ENCODE assay signal across 9 cellular contexts in genomic region chr1:57307382-57307781, GRCh38.
DNase-seq lines count a peak whose midpoint lies in the region; TF ChIP-seq lines count a peak whose summit lies in the region.
"Had no signal": no experiment of that assay in that cellular context is flagged by ENCODE, and none has a peak within 500 bp of the region (broad histone marks: within the 10 kb centered on the region; RNA-seq: fewer than 3 reads in every experiment).

No MANE protein-coding gene starts in this region.

- H3K27me3 Mint-ChIP-seq in activated T-helper 1 cell treated with anti-CD3 and anti-CD28 coated beads, Interleukin-12 subunit alpha, Interleukin-12 subunit beta, Interleukin-2, Interleukin-4 antibody, amounts not matched to agents 30 ng/mL and 10 ng/mL and 1 ng/mL, durations not matched to agents 14 hours and 24 hours and 36 hours (ENCODE audit: insufficient read depth), result no peaks in the 10 kb centered on the region

- no peak for TF ChIP-seq POLR2A in stomach (IDR thresholded peaks at IDR 0.05)

- no peaks in the 10 kb centered on the region for H3K27me3 ChIP-seq in stomach
- H3K27me3 ChIP-seq: gastrocnemius medialis had no signal

- peak overlapping the region; percentile 13 for H3K4me3 Mint-ChIP-seq in activated T-helper 1 cell treated with anti-CD3 and anti-CD28 coated beads, Interleukin-12 subunit alpha, Interleukin-12 subunit beta, Interleukin-2, Interleukin-4 antibody, amounts not matched to agents 30 ng/mL and 10 ng/mL and 1 ng/mL, durations not matched to agents 14 hours and 24 hours and 36 hours

- peaks cover 12% of the 10 kb centered on the region for H3K4me1 Mint-ChIP-seq in activated T-helper 1 cell treated with anti-CD3 and anti-CD28 coated beads, Interleukin-12 subunit alpha, Interleukin-12 subunit beta, Interleukin-2, Interleukin-4 antibody, amounts not matched to agents 30 ng/mL and 10 ng/mL and 1 ng/mL, durations not matched to agents 14 hours and 24 hours and 36 hours (ENCODE audit: low read depth)

- intact Hi-C loops in activated T-helper 1 cell treated with anti-CD3 and anti-CD28 coated beads, Interleukin-12 subunit alpha, Interleukin-12 subunit beta, Interleukin-2, Interleukin-4 antibody, amounts not matched to agents 30 ng/mL and 10 ng/mL and 1 ng/mL, durations not matched to agents 14 hours and 24 hours and 36 hours (cut with micrococcal nuclease), result no loop called here
- intact Hi-C loops in stomach (cut with DNase I; ENCODE audit: low total_unique reads), result no loop called here

- no peaks in the 10 kb centered on the region for H3K36me3 Mint-ChIP-seq in activated T-helper 1 cell treated with anti-CD3 and anti-CD28 coated beads, Interleukin-12 subunit alpha, Interleukin-12 subunit beta, Interleukin-2, Interleukin-4 antibody, amounts not matched to agents 30 ng/mL and 10 ng/mL and 1 ng/mL, durations not matched to agents 14 hours and 24 hours and 36 hours (ENCODE audit: low read depth)

- H3K4me3 ChIP-seq in GM12864 (ENCODE audit: low read depth, low read length), result no peak overlapping the region
- H3K4me3 ChIP-seq in stomach, result no peak overlapping the region
- H3K4me3 ChIP-seq: gastrocnemius medialis had no signal

- TF ChIP-seq CTCF in GM12864 (IDR thresholded peaks at IDR 0.05; ENCODE audit: low read depth, low read length, missing control alignments), result no peak
- TF ChIP-seq CTCF in stomach (IDR thresholded peaks at IDR 0.05), result no peak

- WGBS in stomach, 5 donors, result 70 to 78% (median 74%) methylated on average over 4 of the region's 4 CpGs

- H3K9me3 Mint-ChIP-seq in activated T-helper 1 cell treated with anti-CD3 and anti-CD28 coated beads, Interleukin-12 subunit alpha, Interleukin-12 subunit beta, Interleukin-2, Interleukin-4 antibody, amounts not matched to agents 30 ng/mL and 10 ng/mL and 1 ng/mL, durations not matched to agents 14 hours and 24 hours and 36 hours, result peaks cover 7% of the 10 kb centered on the region

- peak; percentile 58 for DNase-seq in GM12864 (ENCODE audit: low read depth)
- DNase-seq in H4 (ENCODE audit: low spot score), result peak; percentile 22
- DNase-seq in NCI-H748 (lab: John Stamatoyannopoulos, UW; ENCODE audit: unreplicated experiment), result peak; percentile 83
- DNase-seq in activated T-helper 1 cell treated with anti-CD3 and anti-CD28 coated beads, Interleukin-12 subunit alpha, Interleukin-12 subunit beta, Interleukin-2, Interleukin-4 antibody, amounts not matched to agents 30 ng/mL and 10 ng/mL and 1 ng/mL, durations not matched to agents 14 hours and 24 hours and 36 hours (ENCODE audit: low spot score), result peak; percentile 64
- peak; percentile 32 for DNase-seq in stimulated activated CD4-positive, alpha-beta T cell treated with anti-CD3 and anti-CD28 coated beads, Interleukin-1b, Interleukin-23, amount 100 ng/mL, for 48 hours
- DNase-seq in stomach, result no peak
- DNase-seq in foreskin melanocyte, result no peak
- no peak for DNase-seq in LoVo (ENCODE audit: low spot score)
- DNase-seq: gastrocnemius medialis had no signal

- H3K9me3 ChIP-seq in stomach, result no peaks in the 10 kb centered on the region
- H3K9me3 ChIP-seq: gastrocnemius medialis had no signal

- TF ChIP-seq EP300 in stomach (IDR thresholded peaks at IDR 0.05), result no peak

- peak overlapping the region; percentile 16 for H3K27ac Mint-ChIP-seq in activated T-helper 1 cell treated with anti-CD3 and anti-CD28 coated beads, Interleukin-12 subunit alpha, Interleukin-12 subunit beta, Interleukin-2, Interleukin-4 antibody, amounts not matched to agents 30 ng/mL and 10 ng/mL and 1 ng/mL, durations not matched to agents 14 hours and 24 hours and 36 hours

- no peak overlapping the region for H3K27ac ChIP-seq in stomach
- H3K27ac ChIP-seq: gastrocnemius medialis had no signal

- no peaks in the 10 kb centered on the region for H3K36me3 ChIP-seq in stomach
- H3K36me3 ChIP-seq: gastrocnemius medialis had no signal

- no peaks in the 10 kb centered on the region for H3K4me1 ChIP-seq in stomach
- H3K4me1 ChIP-seq: gastrocnemius medialis had no signal

Comparison
In these comparisons a context has a peak if more than half of its experiments do, and no peak if none do; other contexts are left out.
1. DNase-seq: peak in GM12864 (single experiment), H4 (single experiment), NCI-H748 (single experiment), activated T-helper 1 cell treated with anti-CD3 and anti-CD28 coated beads, Interleukin-12 subunit alpha, Interleukin-12 subunit beta, Interleukin-2, Interleukin-4 antibody, amounts not matched to agents 30 ng/mL and 10 ng/mL and 1 ng/mL, durations not matched to agents 14 hours and 24 hours and 36 hours (single experiment) and stimulated activated CD4-positive, alpha-beta T cell treated with anti-CD3 and anti-CD28 coated beads, Interleukin-1b, Interleukin-23, amount 100 ng/mL, for 48 hours (single experiment); none in stomach (single experiment), foreskin melanocyte (single experiment) and LoVo (single experiment).